ENCODE assay signal across 8 cellular contexts in the genomic region with DNA sequence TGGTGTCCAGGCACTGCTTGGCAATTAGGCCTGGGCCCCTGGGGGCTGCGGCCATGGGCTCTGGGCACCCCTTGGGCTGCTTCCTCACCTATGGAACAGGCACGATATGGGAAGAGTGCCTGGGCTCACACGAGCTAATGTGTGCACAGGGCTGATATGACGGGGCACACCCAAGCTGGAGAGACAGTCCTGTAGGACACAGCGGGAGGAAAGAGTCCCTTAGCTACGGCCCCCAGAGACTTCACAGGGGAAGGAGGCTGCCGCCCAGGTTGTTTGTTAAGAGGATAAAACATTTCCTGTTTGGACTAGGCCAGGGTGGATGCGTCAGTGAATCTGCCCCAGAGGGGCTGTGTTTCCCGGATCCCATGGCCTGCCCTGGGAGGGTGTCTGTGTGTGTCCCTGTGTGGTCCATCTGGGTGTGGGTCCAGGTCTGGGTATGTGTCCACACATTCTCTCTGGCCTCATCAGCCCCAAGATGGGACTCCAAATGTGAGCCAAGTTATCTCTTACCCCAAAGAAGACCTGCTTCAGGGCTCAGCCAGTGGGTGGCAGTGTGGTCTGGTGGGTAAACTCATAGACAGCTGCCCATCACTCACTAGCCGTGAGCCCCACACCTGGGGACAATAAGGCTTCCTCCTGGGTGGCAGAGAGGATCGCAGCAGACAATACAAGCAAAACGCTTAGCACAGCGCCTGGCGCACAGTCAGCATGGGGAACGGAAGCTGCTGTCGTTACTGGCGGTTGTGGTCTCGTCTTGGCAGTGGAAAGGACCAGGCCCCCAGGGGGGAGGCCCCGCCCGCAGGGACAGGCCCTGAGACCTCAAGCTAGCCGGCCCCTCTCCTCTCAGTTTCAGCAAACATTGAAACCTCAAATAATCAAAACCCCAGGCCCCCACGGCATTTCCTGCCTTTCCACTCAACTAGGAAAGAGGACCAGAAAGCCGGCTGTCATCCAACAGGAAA. TPM values are rescaled to one million over a fixed set of nuclear protein-coding genes. Genes with fewer than 3 reads are reported as not detected.
A peak's percentile ranks its signal among the peaks of the same experiment; 100 is the strongest.
DNase-seq lines count a peak whose midpoint lies in the region; ATAC-seq and TF ChIP-seq lines count a peak whose summit lies in the region.

No MANE protein-coding gene starts in this region.

- CTCF ChIA-PET in HEK293 (lab: Yijun Ruan, JAX): interaction anchor here (0.6 to 5.5 kb wide), 15 partner anchors 9 to 699 kb away, joined by 3 to 44 read pairs (median 3); no protein-coding TSS in a partner anchor

- peak; percentile 58 for ATAC-seq in sciatic nerve

- DNase-seq in NCI-H82 (lab: John Stamatoyannopoulos, UW): peak; percentile 53
- DNase-seq in NCI-H82 treated with DMSO at 0.1 percent for 48 hours (lab: John Stamatoyannopoulos, UW; ENCODE audit: unreplicated experiment): no peak
- DNase-seq in NCI-H1092 treated with DMSO at 0.1 percent for 48 hours (lab: John Stamatoyannopoulos, UW): peak; percentile 42
- DNase-seq in activated CD8-positive, alpha-beta memory T cell treated with anti-CD3 and anti-CD28 coated beads for 48 hours (ENCODE audit: low read depth in 2 of 3, low spot score in 2 of 3): peak; percentile 34 to 68 (median 35)
- peak; percentile 62 for DNase-seq in fibroblast of pulmonary artery (ENCODE audit: low read depth)
- DNase-seq in sciatic nerve (ENCODE audit: low spot score): peak; percentile 75
- no peak for DNase-seq in cerebellum (ENCODE audit: low spot score)

- no peak overlapping the region for H3K27ac ChIP-seq in HEK293 (ENCODE audit: extremely low read depth, low read depth, low read length)

- H3K9me3 ChIP-seq in HEK293 (ENCODE audit: control insufficient read depth, insufficient read depth, low read depth, low read length): no peaks in the 10 kb centered on the region

- H3K4me3 ChIP-seq in HEK293 (ENCODE audit: low read depth, low read length): no peak overlapping the region
- H3K4me3 ChIP-seq in fibroblast of pulmonary artery (replicated peaks; ENCODE audit: low read depth, low read length): no peak overlapping the region

- no peaks in the 10 kb centered on the region for H3K36me3 ChIP-seq in HEK293 (ENCODE audit: control insufficient read depth in 2 of 2, insufficient read depth in 1 of 2, low read length in 2 of 2)

- no peaks in the 10 kb centered on the region for H3K4me1 ChIP-seq in HEK293 (ENCODE audit: control insufficient read depth, insufficient read depth, low read length)

- no peak for TF ChIP-seq CTCF in HEK293 (tag by site-specific recombination; IDR thresholded peaks at IDR 0.05)
- TF ChIP-seq CTCF in fibroblast of pulmonary artery (IDR thresholded peaks at IDR 0.05; ENCODE audit: low read length, missing control alignments): peak; percentile 47

- intact Hi-C loops in sciatic nerve (cut with DNase I): no loop called here

- POLR2A ChIA-PET in HEK293 (lab: Yijun Ruan, JAX): interaction anchor here (0.5 to 1.0 kb wide), 3 partner anchors 10 to 250 kb away, joined by 3 to 4 read pairs (median 3); no protein-coding TSS in a partner anchor

TF ChIP-seq in HEK293, 187 proteins besides CTCF, POLR2A, EP300 and RAD21:
- TF ChIP-seq ZIC2 (tag by site-specific recombination; IDR thresholded peaks at IDR 0.05) (peak; percentile 50), ZSCAN16 (tag by site-specific recombination; IDR thresholded peaks at IDR 0.05) (no peak), ZNF214 (tag by site-specific recombination; IDR thresholded peaks at IDR 0.05; ENCODE audit: borderline replicate concordance) (no peak), ZNF549 (tag by site-specific recombination; IDR thresholded peaks at IDR 0.05) (no peak), ZNF837 (tag by site-specific recombination; IDR thresholded peaks at IDR 0.05) (no peak), ZNF114 (tag by site-specific recombination; IDR thresholded peaks at IDR 0.05) (no peak), ZBTB48 (tag by site-specific recombination; IDR thresholded peaks at IDR 0.05) (no peak), GLIS1 (tag by site-specific recombination; IDR thresholded peaks at IDR 0.05) (peak; percentile 71)
- TF ChIP-seq, protein P1, sequence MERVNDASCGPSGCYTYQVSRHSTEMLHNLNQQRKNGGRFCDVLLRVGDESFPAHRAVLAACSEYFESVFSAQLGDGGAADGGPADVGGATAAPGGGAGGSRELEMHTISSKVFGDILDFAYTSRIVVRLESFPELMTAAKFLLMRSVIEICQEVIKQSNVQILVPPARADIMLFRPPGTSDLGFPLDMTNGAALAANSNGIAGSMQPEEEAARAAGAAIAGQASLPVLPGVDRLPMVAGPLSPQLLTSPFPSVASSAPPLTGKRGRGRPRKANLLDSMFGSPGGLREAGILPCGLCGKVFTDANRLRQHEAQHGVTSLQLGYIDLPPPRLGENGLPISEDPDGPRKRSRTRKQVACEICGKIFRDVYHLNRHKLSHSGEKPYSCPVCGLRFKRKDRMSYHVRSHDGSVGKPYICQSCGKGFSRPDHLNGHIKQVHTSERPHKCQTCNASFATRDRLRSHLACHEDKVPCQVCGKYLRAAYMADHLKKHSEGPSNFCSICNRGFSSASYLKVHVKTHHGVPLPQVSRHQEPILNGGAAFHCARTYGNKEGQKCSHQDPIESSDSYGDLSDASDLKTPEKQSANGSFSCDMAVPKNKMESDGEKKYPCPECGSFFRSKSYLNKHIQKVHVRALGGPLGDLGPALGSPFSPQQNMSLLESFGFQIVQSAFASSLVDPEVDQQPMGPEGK (tag by site-specific recombination; IDR thresholded peaks at IDR 0.05): peak; percentile 34; the same call in 1 of the 2 replicates

RNA-seq across cellular contexts. Expression of a gene that starts 3.2 kb away (rescaled TPM):
- total RNA-seq in sciatic nerve (3.7 TPM), cerebellum (8.0 TPM)

Comparison
In these comparisons a context has a peak if more than half of its experiments do, and no peak if none do; other contexts are left out.
1. DNase-seq: peak in NCI-H82 (single experiment), NCI-H1092 treated with DMSO at 0.1 percent for 48 hours (single experiment), activated CD8-positive, alpha-beta memory T cell treated with anti-CD3 and anti-CD28 coated beads for 48 hours (3 of 3), fibroblast of pulmonary artery (single experiment) and sciatic nerve (single experiment); none in NCI-H82 treated with DMSO at 0.1 percent for 48 hours (single experiment) and cerebellum (single experiment).